12 cellular contexts compared by ENCODE assay signal in the genomic region with DNA sequence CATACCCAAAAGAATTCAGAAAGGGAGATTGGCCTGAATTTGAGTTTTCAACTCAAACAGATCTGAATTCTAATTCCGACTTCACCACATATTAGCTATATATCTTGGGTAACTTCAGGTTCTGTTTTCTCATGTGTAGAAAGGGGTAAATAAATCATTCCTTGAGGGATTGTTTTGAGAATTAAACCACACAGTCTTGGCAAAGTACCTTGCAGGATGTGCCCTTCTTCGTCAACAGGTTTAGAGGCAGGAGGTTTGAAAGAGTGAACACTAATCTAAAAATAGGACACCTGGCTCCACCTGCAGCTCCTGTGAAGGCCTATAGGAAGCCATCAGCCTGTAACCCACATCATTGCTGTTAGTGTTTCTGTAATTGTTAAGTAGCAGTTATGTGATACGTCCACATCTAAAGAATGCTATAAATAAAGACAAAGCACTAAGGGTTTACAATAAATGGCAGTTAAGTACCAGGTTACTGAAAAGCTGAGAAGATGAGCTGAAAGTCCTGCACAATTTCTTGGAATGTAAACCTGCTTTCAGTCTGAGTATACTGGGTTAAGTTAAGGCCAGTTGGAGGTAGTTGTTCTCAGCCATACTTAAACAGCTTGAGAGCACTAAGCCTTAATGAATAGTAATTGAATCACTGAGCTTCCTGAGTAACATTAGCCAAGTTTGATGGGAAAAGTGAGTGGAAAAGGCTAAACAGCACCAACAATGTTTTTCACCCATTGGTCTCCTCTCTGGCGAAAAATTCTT. TPM values are rescaled to one million over a fixed set of nuclear protein-coding genes. Genes with fewer than 3 reads are reported as not detected.
DNase-seq lines count a peak whose midpoint lies in the region; ATAC-seq and TF ChIP-seq lines count a peak whose summit lies in the region.
"Had no signal": no experiment of that assay in that cellular context is flagged by ENCODE, and none has a peak within 500 bp of the region (broad histone marks: within the 10 kb centered on the region; RNA-seq: fewer than 3 reads in every experiment).

No MANE protein-coding gene starts in this region.

- peak overlapping the region; percentile 68 for H2BK12ac ChIP-seq in trophoblast cell (ENCODE audit: low read length)

- CTCF ChIA-PET in BJ (lab: Yijun Ruan, JAX), result interaction anchor here (0.8 to 2.7 kb wide), 5 partner anchors 9 to 188 kb away, joined by 3 to 8 read pairs (median 5); no protein-coding TSS in a partner anchor
- CTCF ChIA-PET in CD4-positive, alpha-beta memory T cell (lab: Charles Lee; ENCODE audit: partially characterized antibody), result interaction anchor here (1.0 to 2.2 kb wide), 5 partner anchors 8 to 653 kb away, joined by 3 to 10 read pairs (median 3); no protein-coding TSS in a partner anchor

- no peak overlapping the region for H3K27ac Mint-ChIP-seq in CD4-positive, alpha-beta memory T cell

- H3K4me1 ChIP-seq in trophoblast cell (ENCODE audit: control insufficient read depth in 1 of 2, insufficient read depth in 2 of 2, low read length in 2 of 2), result peaks cover 24 to 42% of the 10 kb centered on the region in 2 experiments
- peaks cover 5% of the 10 kb centered on the region for H3K4me1 ChIP-seq in CD4-positive, alpha-beta memory T cell (ENCODE audit: insufficient read depth, low read length)

- H3K4me3 Mint-ChIP-seq in CD4-positive, alpha-beta memory T cell, result no peak overlapping the region

- no CpG with 5 or more reads among the region's 4 CpGs for WGBS in trophoblast cell (ENCODE audit: extremely low coverage, insufficient coverage, insufficient read length)

- H3K27me3 Mint-ChIP-seq in CD4-positive, alpha-beta memory T cell, result no peaks in the 10 kb centered on the region

- intact Hi-C loops in CD4-positive, alpha-beta memory T cell (cut with micrococcal nuclease), result no loop called here

- no peak overlapping the region for H2BK120ac ChIP-seq in trophoblast cell (ENCODE audit: insufficient read depth, low read length, poor library complexity)

- POLR2A ChIA-PET in BJ (lab: Charles Lee), result interaction anchor here (0.7 to 1.0 kb wide), 2 partner anchors 53 to 169 kb away, joined by 3 read pairs; no protein-coding TSS in a partner anchor
- POLR2A ChIA-PET in CD4-positive, alpha-beta memory T cell (lab: Charles Lee; ENCODE audit: partially characterized antibody), result no interaction called here

- DNase-seq in BJ (ENCODE audit: low read depth), result no peak
- DNase-seq in NCI-H187 (lab: John Stamatoyannopoulos, UW), result peak; percentile 26 to 69
- DNase-seq in coronary artery (ENCODE audit: low spot score), result no peak
- no peak for DNase-seq in trophoblast cell
- no peak for DNase-seq in CD4-positive, alpha-beta memory T cell
- DNase-seq: activated CD8-positive, alpha-beta memory T cell treated with anti-CD3 and anti-CD28 coated beads for 24 hours; anterior cingulate cortex; DMS79 treated with DMSO at 0.1 percent for 48 hours; NCI-H2171 had no signal

- peaks cover 6% of the 10 kb centered on the region for H3K9me3 ChIP-seq in trophoblast cell (ENCODE audit: insufficient read depth, low read depth, low read length)
- H3K9me3 ChIP-seq in CD4-positive, alpha-beta memory T cell (ENCODE audit: control insufficient read depth in 1 of 2, low read length in 2 of 2), result no peaks in the 10 kb centered on the region

- peaks cover 4% of the 10 kb centered on the region; the same call in 1 of the 2 replicates for H3K36me3 ChIP-seq in BJ (ENCODE audit: control insufficient read depth, insufficient read depth, low read length)
- H3K36me3 ChIP-seq in trophoblast cell (ENCODE audit: control insufficient read depth in 1 of 2, insufficient read depth in 2 of 2, low read length in 2 of 2), result peaks cover 12 to 15% of the 10 kb centered on the region in 2 experiments
- no peaks in the 10 kb centered on the region for H3K36me3 ChIP-seq in CD4-positive, alpha-beta memory T cell (ENCODE audit: insufficient read depth, low read length)

- H3K27me3 ChIP-seq in BJ (ENCODE audit: control insufficient read depth, insufficient read depth, low read length) (no peaks in the 10 kb centered on the region), trophoblast cell (ENCODE audit: insufficient read depth, low read length) (no peaks in the 10 kb centered on the region)
- H3K27me3 ChIP-seq in CD4-positive, alpha-beta memory T cell (ENCODE audit: insufficient read depth, low read length), result no peaks in the 10 kb centered on the region

- no peak overlapping the region for H3K18ac ChIP-seq in trophoblast cell (ENCODE audit: low read length)

- no peak overlapping the region for H3K4ac ChIP-seq in trophoblast cell (ENCODE audit: low read depth, low read length)

- peak overlapping the region; percentile 29 for H3K4me2 ChIP-seq in trophoblast cell (ENCODE audit: low read length)

- H3K79me1 ChIP-seq in trophoblast cell (ENCODE audit: low read length), result peaks cover 12% of the 10 kb centered on the region

- H3K27ac ChIP-seq in coronary artery, result peak overlapping the region; percentile 79
- H3K27ac ChIP-seq in trophoblast cell (ENCODE audit: low read depth, low read length), result peak overlapping the region; percentile 61
- H3K27ac ChIP-seq in CD4-positive, alpha-beta memory T cell (ENCODE audit: low read depth, low read length), result no peak overlapping the region

- H2AFZ ChIP-seq in trophoblast cell (ENCODE audit: insufficient read depth, low read length, poor library complexity), result no peak overlapping the region

- no peaks in the 10 kb centered on the region for H3K9me3 Mint-ChIP-seq in CD4-positive, alpha-beta memory T cell

- no peak overlapping the region for H3K9ac ChIP-seq in trophoblast cell (ENCODE audit: low read length)

- peak overlapping the region; percentile 44 for H2BK5ac ChIP-seq in trophoblast cell (ENCODE audit: low read depth, low read length, poor library complexity)

- H2AK5ac ChIP-seq in trophoblast cell (ENCODE audit: low read length), result no peak overlapping the region

- peaks cover 8% of the 10 kb centered on the region for H3K79me2 ChIP-seq in trophoblast cell (ENCODE audit: control insufficient read depth, insufficient read depth, low read length, poor library complexity)

- no peak overlapping the region for H4K91ac ChIP-seq in trophoblast cell (ENCODE audit: low read depth, low read length)

- no peaks in the 10 kb centered on the region for H3K36me3 Mint-ChIP-seq in CD4-positive, alpha-beta memory T cell

- H4K8ac ChIP-seq in trophoblast cell (ENCODE audit: low read depth, low read length), result no peak overlapping the region

- no peak overlapping the region for H4K12ac ChIP-seq in trophoblast cell (ENCODE audit: low read depth, low read length)

- peak overlapping the region; percentile 58 for H3K4me3 ChIP-seq in BJ (ENCODE audit: low read depth, low read length)
- peak overlapping the region; percentile 61 for H3K4me3 ChIP-seq in coronary artery
- no peak overlapping the region for H3K4me3 ChIP-seq in trophoblast cell (ENCODE audit: low read depth, low read length)
- no peak overlapping the region for H3K4me3 ChIP-seq in CD4-positive, alpha-beta memory T cell (ENCODE audit: low read length in 2 of 2)

- ATAC-seq in GM19035 (IDR thresholded peaks at IDR 0.05; ENCODE audit: unreplicated experiment) (no peak), GM19351 (IDR thresholded peaks at IDR 0.05; ENCODE audit: unreplicated experiment) (no peak), GM21447 (IDR thresholded peaks at IDR 0.05; ENCODE audit: unreplicated experiment) (no peak)

- H3K14ac ChIP-seq in trophoblast cell (ENCODE audit: low read length), result no peak overlapping the region

- no peak overlapping the region for H3K23ac ChIP-seq in trophoblast cell (ENCODE audit: low read length)

- no peak for TF ChIP-seq CTCF in BJ (IDR thresholded peaks at IDR 0.05; ENCODE audit: insufficient read depth, low read depth, low read length)
- no peak for TF ChIP-seq CTCF in coronary artery (IDR thresholded peaks at IDR 0.05)

- peaks cover 0 to 6% (median 2%) of the 10 kb centered on the region in 4 donors for H3K4me1 Mint-ChIP-seq in CD4-positive, alpha-beta memory T cell

RNA-seq across cellular contexts. Expression of gene CCDC80, which starts 6.0 kb away (rescaled TPM):
- 199 and 291 TPM in 2 replicates for polyA plus RNA-seq in BJ (2011; rRNA removed)
- 156 and 199 TPM in 2 replicates for polyA minus RNA-seq in BJ (2011; rRNA and poly(A)+ RNA removed)
- 175 and 183 TPM in 2 replicates for polyA plus RNA-seq in trophoblast cell (2013)
- total RNA-seq in CD4-positive, alpha-beta memory T cell, result not detected
- under 1 TPM; 0.02 TPM for polyA plus RNA-seq in CD4-positive, alpha-beta memory T cell

Comparison
In these comparisons a context has a peak if more than half of its experiments do, and no peak if none do; other contexts are left out.
1. DNase-seq: peak in NCI-H187 (2 of 2); none in BJ (single experiment), coronary artery (single experiment), trophoblast cell (0 of 2) and CD4-positive, alpha-beta memory T cell (0 of 5).
2. H3K4me3 ChIP-seq: peak in BJ (single experiment) and coronary artery (single experiment); none in trophoblast cell (single experiment) and CD4-positive, alpha-beta memory T cell (0 of 2).
3. RNA of gene CCDC80, which starts 6.0 kb away (polyA plus RNA-seq): 199 to 291 TPM in BJ; 0.02 TPM in CD4-positive, alpha-beta memory T cell; every median in the first group is over 100 times any median in the second.